Comparison of ENCODE assay signal across 26 cellular contexts in the genomic region with DNA sequence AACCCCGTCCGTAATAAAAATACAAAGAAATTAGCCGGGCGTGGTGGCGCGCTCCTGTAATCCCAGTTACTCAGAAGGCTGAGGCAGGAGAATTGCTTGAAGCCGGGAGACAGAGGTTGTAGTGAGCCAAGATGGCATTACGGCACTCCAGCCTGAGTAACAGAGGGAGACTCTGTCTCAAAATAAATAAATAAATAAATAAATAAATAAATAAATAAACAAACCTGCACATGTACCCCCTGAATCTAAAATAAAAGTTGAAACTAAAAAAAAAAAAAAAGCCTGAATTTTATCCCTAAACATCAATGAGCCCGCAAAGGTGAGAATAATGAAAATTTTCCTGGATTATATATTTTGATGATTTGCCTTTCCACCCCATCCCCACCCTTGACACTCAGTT.
DNase-seq lines count a peak whose midpoint lies in the region; ATAC-seq, FAIRE-seq and TF ChIP-seq lines count a peak whose summit lies in the region.
"Had no signal": no experiment of that assay in that cellular context is flagged by ENCODE, and none has a peak within 500 bp of the region (broad histone marks: within the 10 kb centered on the region; RNA-seq: fewer than 3 reads in every experiment).

No MANE protein-coding gene starts in this region.

- H3K9me3 ChIP-seq in A549, result no peaks in the 10 kb centered on the region
- H3K9me3 ChIP-seq in smooth muscle cell (replicated peaks; ENCODE audit: low read depth), result no peaks in the 10 kb centered on the region
- H3K9me3 ChIP-seq: BE2C had no signal

- DNase-seq in A549 (ENCODE audit: low read depth in 1 of 2, low spot score in 1 of 2) (no peak), HFFc6 (no peak), left colon (no peak), smooth muscle cell (lab: John Stamatoyannopoulos, UW; ENCODE audit: unreplicated experiment) (no peak), dermis blood vessel endothelial cell (no peak), UCSD-AML1 (lab: John Stamatoyannopoulos, UW; ENCODE audit: unreplicated experiment) (no peak), NOMO-1 treated with DMSO at 0.1 percent for 48 hours (lab: John Stamatoyannopoulos, UW; ENCODE audit: unreplicated experiment) (no peak)
- DNase-seq in activated T-cell treated with anti-CD3 and anti-CD28 coated beads, Interleukin-2, amount 50 U/mL, for 48 hours, result no peak
- DNase-seq: ACHN; AML-193; BE2C; CD4-positive, alpha-beta T cell; CD8-positive, alpha-beta memory T cell; DMS 273 treated with DMSO at 0.1 percent for 48 hours; DMS79; EL; GDM1; GM23248; H7; HCEC 1CT had no signal

- H3K36me3 Mint-ChIP-seq in HFFc6 (ENCODE audit: low read depth), result peaks cover 63% of the 10 kb centered on the region
- H3K36me3 Mint-ChIP-seq: CD14-positive monocyte; CD8-positive, alpha-beta memory T cell had no signal

- no peaks in the 10 kb centered on the region for H3K27me3 ChIP-seq in smooth muscle cell (ENCODE audit: low read depth)
- H3K27me3 ChIP-seq: BE2C; BLaER1 treated with 17β-estradiol and CSF1 and Interleukin-3, amounts not matched to agents 10 nM and 100 nM had no signal

- H4K20me1 ChIP-seq in smooth muscle cell (ENCODE audit: low read depth), result peaks cover 98% of the 10 kb centered on the region
- H4K20me1 ChIP-seq: BLaER1 treated with 17β-estradiol and CSF1 and Interleukin-3, amounts not matched to agents 10 nM and 100 nM had no signal

- peaks cover 10% of the 10 kb centered on the region for H3K27me3 Mint-ChIP-seq in HFFc6 (ENCODE audit: insufficient read depth)
- H3K27me3 Mint-ChIP-seq: CD4-positive, alpha-beta T cell; CD8-positive, alpha-beta memory T cell had no signal

- peaks cover 87% of the 10 kb centered on the region for H3F3A ChIP-seq in smooth muscle cell (ENCODE audit: low read depth)

- H3K4me1 ChIP-seq in A549 (no peaks in the 10 kb centered on the region), smooth muscle cell (ENCODE audit: low read depth) (no peaks in the 10 kb centered on the region)
- H3K4me1 ChIP-seq: BE2C had no signal

- TF ChIP-seq RAD21 in A549 (conservative IDR thresholded peaks at IDR 0.05 in 1 of 2, IDR thresholded peaks at IDR 0.05 in 1 of 2), result no peak

- no peak overlapping the region for H3K4me2 ChIP-seq in A549
- no peak overlapping the region for H3K4me2 ChIP-seq in smooth muscle cell
- H3K4me2 ChIP-seq: BLaER1 treated with 17β-estradiol and CSF1 and Interleukin-3, amounts not matched to agents 10 nM and 100 nM had no signal

- CTCF ChIA-PET in A549 (lab: Yijun Ruan, JAX), result no interaction called here

- H3K4me3 ChIP-seq in A549 (no peak overlapping the region), smooth muscle cell (no peak overlapping the region)
- H3K4me3 ChIP-seq: BLaER1 treated with 17β-estradiol and CSF1 and Interleukin-3, amounts not matched to agents 10 nM and 100 nM; GM12878; GM23248 had no signal

- TF ChIP-seq EP300 in A549 (IDR thresholded peaks at IDR 0.05), result no peak

- WGBS in A549 (ENCODE audit: missing lambda C conversion rate), result 58% methylated on average over 9 of the region's 9 CpGs
- WGBS in smooth muscle cell (ENCODE audit: low lambda C conversion rate), result 97% methylated on average over 9 of the region's 9 CpGs

- peaks cover 23% of the 10 kb centered on the region for H3K36me3 ChIP-seq in smooth muscle cell (ENCODE audit: low read depth)
- H3K36me3 ChIP-seq: BE2C; BLaER1 treated with 17β-estradiol and CSF1 and Interleukin-3, amounts not matched to agents 10 nM and 100 nM had no signal

- peaks cover 88% of the 10 kb centered on the region for H3K79me2 ChIP-seq in smooth muscle cell (ENCODE audit: low read depth)

- POLR2A ChIA-PET in A549 (lab: Yijun Ruan, JAX), result no interaction called here

- H2AFZ ChIP-seq in smooth muscle cell (ENCODE audit: low read depth), result no peak overlapping the region
- H2AFZ ChIP-seq: GM23248 had no signal

- TF ChIP-seq CTCF in A549 (IDR thresholded peaks at IDR 0.05) (no peak), HFFc6 (IDR thresholded peaks at IDR 0.05) (no peak), smooth muscle cell (IDR thresholded peaks at IDR 0.05; ENCODE audit: borderline replicate concordance, insufficient read depth, poor library complexity, severe bottlenecking) (no peak)

- no peak for ATAC-seq in A549
- peak; percentile 32 for ATAC-seq in left colon
- ATAC-seq: GM12878 had no signal

- no peak for FAIRE-seq in A549 (lab: Jason Lieb, UNC)
- FAIRE-seq: D721Med, GM12878, GM19239, H1 had no signal

- peak overlapping the region; percentile 29; the same call in 1 of the 2 replicates for H3K27ac Mint-ChIP-seq in HFFc6
- H3K27ac Mint-ChIP-seq: CD14-positive monocyte; CD4-positive, alpha-beta T cell; CD8-positive, alpha-beta memory T cell had no signal

- H3K27ac ChIP-seq in A549 (no peak overlapping the region), smooth muscle cell (ENCODE audit: low read depth) (peak overlapping the region; percentile 65)
- H3K27ac ChIP-seq: BLaER1 treated with 17β-estradiol and CSF1 and Interleukin-3, amounts not matched to agents 10 nM and 100 nM; GM23248 had no signal

- intact Hi-C loops in left colon (cut with DNase I, micrococcal nuclease), result no loop called here

- no peak overlapping the region for H3K9ac ChIP-seq in smooth muscle cell (ENCODE audit: low read depth)
- H3K9ac ChIP-seq: BLaER1 treated with 17β-estradiol and CSF1 and Interleukin-3, amounts not matched to agents 10 nM and 100 nM; GM23248 had no signal

- peak overlapping the region; percentile 9; the same call in 1 of the 2 replicates for H3K4me3 Mint-ChIP-seq in HFFc6
- H3K4me3 Mint-ChIP-seq: CD14-positive monocyte; CD4-positive, alpha-beta T cell; CD8-positive, alpha-beta memory T cell had no signal

- H3K9me3 Mint-ChIP-seq in HFFc6, result no peaks in the 10 kb centered on the region

- no peak for TF ChIP-seq POLR2A in A549 (IDR thresholded peaks at IDR 0.05; ENCODE audit: low read length)

- peaks cover 33% of the 10 kb centered on the region for H3K4me1 Mint-ChIP-seq in HFFc6 (ENCODE audit: low read depth)
- H3K4me1 Mint-ChIP-seq: CD14-positive monocyte; CD8-positive, alpha-beta memory T cell had no signal

TF ChIP-seq in A549, 52 proteins besides CTCF, POLR2A, EP300 and RAD21:
- TF ChIP-seq FOXS1 (CRISPR knock-in tag; IDR thresholded peaks at IDR 0.05) (no peak), ZC3H11A (IDR thresholded peaks at IDR 0.05) (peak; percentile 71), POLR2AphosphoS2 (conservative IDR thresholded peaks at IDR 0.05; ENCODE audit: low read length) (no peak)
